8 cellular contexts compared by ENCODE assay signal in the genomic region with DNA sequence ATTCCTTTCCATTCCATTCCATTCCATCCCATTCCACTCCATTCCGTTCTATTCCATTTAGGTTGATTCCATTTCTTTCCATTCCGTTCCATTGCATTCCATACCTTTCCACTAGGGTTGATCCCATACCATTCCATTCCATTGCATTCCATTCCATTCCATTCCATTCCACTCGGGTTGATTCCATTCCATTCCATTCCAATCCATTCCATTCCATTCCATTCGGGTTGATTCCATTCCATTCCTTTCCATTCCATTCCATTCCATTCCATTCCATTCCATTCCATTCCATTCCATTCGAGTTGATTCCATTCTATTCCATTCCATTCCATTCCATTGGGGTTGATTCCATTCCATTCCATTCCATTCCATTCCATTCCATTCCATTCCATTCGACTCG.
A peak's percentile ranks its signal among the peaks of the same experiment; 100 is the strongest.
DNase-seq lines count a peak whose midpoint lies in the region; ATAC-seq lines count a peak whose summit lies in the region.
"Not testable (repeated sequence)": the region's sequence is repeated elsewhere in the genome, so short reads cannot be mapped to it uniquely, and the experiment has no call there.

No MANE protein-coding gene starts in this region.

- not testable (repeated sequence) for H3K4me1 ChIP-seq in BLaER1

- H3K27me3 Mint-ChIP-seq in natural killer cell treated with Interleukin-12 subunit alpha and Interleukin-12 subunit beta and Interleukin-15 and Interleukin-18, amount 100 ng/mL, for 72 hours, result not testable (repeated sequence)

- H3K4me2 ChIP-seq in BLaER1, result not testable (repeated sequence)

- not testable (repeated sequence) for H3K27ac Mint-ChIP-seq in natural killer cell treated with Interleukin-12 subunit alpha and Interleukin-12 subunit beta and Interleukin-15 and Interleukin-18, amount 100 ng/mL, for 72 hours

- H3K36me3 ChIP-seq in BLaER1, result not testable (repeated sequence)

- H3K9me3 Mint-ChIP-seq in natural killer cell treated with Interleukin-12 subunit alpha and Interleukin-12 subunit beta and Interleukin-15 and Interleukin-18, amount 100 ng/mL, for 72 hours, result peaks cover 66% of the 10 kb centered on the region

- not testable (repeated sequence) for H3K4me3 Mint-ChIP-seq in natural killer cell treated with Interleukin-12 subunit alpha and Interleukin-12 subunit beta and Interleukin-15 and Interleukin-18, amount 100 ng/mL, for 72 hours

- peaks cover 89% of the 10 kb centered on the region for H3K9me3 ChIP-seq in BLaER1

- ATAC-seq in GM19023 (IDR thresholded peaks at IDR 0.05; ENCODE audit: unreplicated experiment) (peak; percentile 45), GM21526 (IDR thresholded peaks at IDR 0.05; ENCODE audit: low FRiP score, unreplicated experiment) (peak; percentile 62), HG02870 (IDR thresholded peaks at IDR 0.05; ENCODE audit: unreplicated experiment) (peak; percentile 54), HG03280 (IDR thresholded peaks at IDR 0.05; ENCODE audit: unreplicated experiment) (peak; percentile 47), SK-N-SH treated with all-trans-retinoic acid at 6 μM for 48 hours (peak; percentile 68), esophagus mucosa (peak; percentile 78)
- peak; percentile 72 to 75 for ATAC-seq in natural killer cell treated with Interleukin-12 subunit alpha and Interleukin-12 subunit beta and Interleukin-15 and Interleukin-18, amount 100 ng/mL, for 72 hours

- H3K27ac ChIP-seq in BLaER1, result not testable (repeated sequence)

- H3K27me3 ChIP-seq in BLaER1, result not testable (repeated sequence)

- H4K20me1 ChIP-seq in BLaER1, result not testable (repeated sequence)

- DNase-seq in natural killer cell treated with Interleukin-12 subunit alpha and Interleukin-12 subunit beta and Interleukin-15 and Interleukin-18, amount 100 ng/mL, for 72 hours (ENCODE audit: low spot score), result not testable (repeated sequence)

- H3K9ac ChIP-seq in BLaER1, result not testable (repeated sequence)

- 0 out of 2 replicates have a peak overlapping the region, but pooled peaks have one; percentile 23 for H3K4me3 ChIP-seq in BLaER1

- peaks cover 66% of the 10 kb centered on the region for H3K36me3 Mint-ChIP-seq in natural killer cell treated with Interleukin-12 subunit alpha and Interleukin-12 subunit beta and Interleukin-15 and Interleukin-18, amount 100 ng/mL, for 72 hours

- H3K4me1 Mint-ChIP-seq in natural killer cell treated with Interleukin-12 subunit alpha and Interleukin-12 subunit beta and Interleukin-15 and Interleukin-18, amount 100 ng/mL, for 72 hours (ENCODE audit: low read depth in 2 of 2), result peaks cover 4 to 13% of the 10 kb centered on the region in 2 donors
